Comparison of ENCODE assay signal across 8 cellular contexts in the genomic region with DNA sequence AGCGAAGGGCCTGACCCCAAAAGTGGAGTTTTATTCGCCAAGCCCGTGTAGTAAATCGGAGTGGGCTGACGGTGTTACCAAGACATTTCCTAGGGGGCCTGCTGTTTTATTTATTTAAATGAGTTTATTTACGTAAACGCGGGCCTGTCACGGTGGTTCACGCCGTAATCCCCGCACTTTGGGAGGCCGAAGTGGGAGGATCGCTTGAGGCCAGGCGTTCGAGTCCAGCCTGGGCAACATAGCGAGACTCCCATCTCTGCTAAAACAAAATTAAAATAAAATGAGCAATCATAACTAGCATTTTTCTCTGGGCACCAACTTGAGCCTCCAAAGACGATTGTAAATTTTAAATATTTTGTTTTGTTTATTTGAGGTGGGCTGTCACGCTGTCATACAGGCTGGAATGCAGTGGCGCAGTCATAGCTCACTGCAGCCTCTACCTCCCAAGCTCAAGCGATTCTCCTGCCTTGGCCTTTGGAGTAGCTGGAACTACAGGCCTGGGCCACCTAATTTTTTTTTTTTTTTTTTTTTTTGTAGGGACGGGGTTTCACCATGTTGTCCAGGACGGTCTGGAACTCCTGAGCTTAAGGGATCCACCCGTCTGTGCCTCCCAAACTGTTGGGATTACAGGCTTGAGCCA. TPM values are rescaled to one million over a fixed set of nuclear protein-coding genes. Genes with fewer than 3 reads are reported as not detected.
DNase-seq lines count a peak whose midpoint lies in the region; ATAC-seq and TF ChIP-seq lines count a peak whose summit lies in the region.

No MANE protein-coding gene starts in this region.

- peak in 1 of 7 experiments; percentile 21 for DNase-seq in CD8-positive, alpha-beta T cell
- DNase-seq in effector memory CD8-positive, alpha-beta T cell = no peak
- DNase-seq in neural crest cell (ENCODE audit: low read depth, low spot score) (no peak), NCI-H2029 (lab: John Stamatoyannopoulos, UW) (no peak)

- H3K79me2 ChIP-seq in OCI-LY3 (ENCODE audit: low read length) = peaks cover 68% of the 10 kb centered on the region

- CTCF ChIA-PET in CD8-positive, alpha-beta T cell (lab: Charles Lee) = interaction anchor here (1.1 kb wide), 1 partner anchor 65 kb away, joined by 3 read pairs; no protein-coding TSS in a partner anchor

- intact Hi-C loops in CD8-positive, alpha-beta T cell (cut with DNase I, micrococcal nuclease) = loop anchor here (2.0 to 10.0 kb wide), 5 partner anchors 21 to 875 kb away; partner anchors contain the start of genes PPP1R35 (in 1 of the 2), ZKSCAN1 (in 1 of the 2) and ZNF789 (in 1 of the 2)

- H2AFZ ChIP-seq in OCI-LY3 (ENCODE audit: low read depth, low read length) = peak overlapping the region; percentile 26; the same call in 1 of the 2 replicates

- ATAC-seq in CD8-positive, alpha-beta T cell = no peak
- no peak for ATAC-seq in effector memory CD8-positive, alpha-beta T cell (replicated peaks)
- ATAC-seq in GM21447 (IDR thresholded peaks at IDR 0.05; ENCODE audit: unreplicated experiment) (no peak), GM21576 (IDR thresholded peaks at IDR 0.05; ENCODE audit: unreplicated experiment) (no peak), GM19035 (IDR thresholded peaks at IDR 0.05; ENCODE audit: unreplicated experiment) (no peak)

- peaks cover 64% of the 10 kb centered on the region for H3K4me1 Mint-ChIP-seq in CD8-positive, alpha-beta T cell (ENCODE audit: low read depth)
- peaks cover 43 to 51% of the 10 kb centered on the region in 2 donors for H3K4me1 Mint-ChIP-seq in effector memory CD8-positive, alpha-beta T cell (ENCODE audit: low read depth in 2 of 2)
- H3K4me1 Mint-ChIP-seq in neural crest cell = peaks cover 25% of the 10 kb centered on the region

- no peaks in the 10 kb centered on the region for H3K9me3 ChIP-seq in CD8-positive, alpha-beta T cell (ENCODE audit: low read length)
- H3K9me3 ChIP-seq in OCI-LY3 (ENCODE audit: insufficient read depth, low read length) = no peaks in the 10 kb centered on the region

- H3K27me3 ChIP-seq in CD8-positive, alpha-beta T cell (ENCODE audit: insufficient read depth, low read length) = no peaks in the 10 kb centered on the region
- H3K27me3 ChIP-seq in OCI-LY3 (ENCODE audit: low read depth, low read length) = no peaks in the 10 kb centered on the region

- no peak for TF ChIP-seq CTCF in CD8-positive, alpha-beta T cell (IDR thresholded peaks at IDR 0.05)
- TF ChIP-seq CTCF in OCI-LY3 (IDR thresholded peaks at IDR 0.05; ENCODE audit: low read depth, low read length) (no peak), neural crest cell (conservative IDR thresholded peaks at IDR 0.05) (no peak)

- H3K4me1 ChIP-seq in CD8-positive, alpha-beta T cell (ENCODE audit: insufficient read depth, low read length) = peaks cover 40% of the 10 kb centered on the region
- peaks cover 18% of the 10 kb centered on the region for H3K4me1 ChIP-seq in OCI-LY3 (ENCODE audit: low read length)

- POLR2A ChIA-PET in CD8-positive, alpha-beta T cell (lab: Charles Lee) = interaction anchor here (0.7 to 3.8 kb wide), 16 partner anchors 8 to 869 kb away, joined by 3 to 38 read pairs (median 6); partner anchors contain the start of genes TRIM4, ZCWPW1, ZKSCAN5 and ZNF394

- H4K20me1 ChIP-seq in OCI-LY3 (ENCODE audit: insufficient read depth, low read length) = no peaks in the 10 kb centered on the region

- peak overlapping the region; percentile 98 for H3K9ac ChIP-seq in OCI-LY3 (ENCODE audit: low read length)

- no peaks in the 10 kb centered on the region for H3K9me3 Mint-ChIP-seq in CD8-positive, alpha-beta T cell
- H3K9me3 Mint-ChIP-seq in effector memory CD8-positive, alpha-beta T cell = no peaks in the 10 kb centered on the region
- no peaks in the 10 kb centered on the region for H3K9me3 Mint-ChIP-seq in neural crest cell

- peak overlapping the region; percentile 72 for H3K4me3 ChIP-seq in CD8-positive, alpha-beta T cell (ENCODE audit: low read depth, low read length)
- peak overlapping the region; percentile 96 for H3K4me3 ChIP-seq in OCI-LY3 (ENCODE audit: low read length)

- H3K27me3 Mint-ChIP-seq in CD8-positive, alpha-beta T cell (ENCODE audit: low read depth) = no peaks in the 10 kb centered on the region
- no peaks in the 10 kb centered on the region for H3K27me3 Mint-ChIP-seq in effector memory CD8-positive, alpha-beta T cell
- H3K27me3 Mint-ChIP-seq in neural crest cell (ENCODE audit: low read depth) = no peaks in the 10 kb centered on the region

- peak overlapping the region; percentile 98 for H3K27ac Mint-ChIP-seq in CD8-positive, alpha-beta T cell
- H3K27ac Mint-ChIP-seq in effector memory CD8-positive, alpha-beta T cell = peak overlapping the region; percentile 96 to 98
- peak overlapping the region; percentile 99 for H3K27ac Mint-ChIP-seq in neural crest cell (ENCODE audit: unreplicated experiment)

- H3K4me3 Mint-ChIP-seq in CD8-positive, alpha-beta T cell = peak overlapping the region; percentile 98
- H3K4me3 Mint-ChIP-seq in effector memory CD8-positive, alpha-beta T cell = peak overlapping the region; percentile 92 to 93
- peak overlapping the region; percentile 96 for H3K4me3 Mint-ChIP-seq in neural crest cell

- H3K36me3 Mint-ChIP-seq in CD8-positive, alpha-beta T cell = peaks cover 71% of the 10 kb centered on the region
- peaks cover 62% of the 10 kb centered on the region for H3K36me3 Mint-ChIP-seq in effector memory CD8-positive, alpha-beta T cell (ENCODE audit: insufficient read depth)
- H3K36me3 Mint-ChIP-seq in neural crest cell (ENCODE audit: low read depth) = peaks cover 28% of the 10 kb centered on the region

- H3K4me2 ChIP-seq in OCI-LY3 (ENCODE audit: low read length) = peak overlapping the region; percentile 70

- H3K36me3 ChIP-seq in CD8-positive, alpha-beta T cell (ENCODE audit: insufficient read depth, low read length) = peaks cover 38% of the 10 kb centered on the region
- peaks cover 55% of the 10 kb centered on the region for H3K36me3 ChIP-seq in OCI-LY3 (replicated peaks; ENCODE audit: low read depth, low read length)

- H3K27ac ChIP-seq in CD8-positive, alpha-beta T cell (ENCODE audit: low read depth, low read length) = peak overlapping the region; percentile 98
- H3K27ac ChIP-seq in OCI-LY3 (ENCODE audit: low read length) = peak overlapping the region; percentile 78

RNA-seq across cellular contexts. Expression of gene ZNF655, which starts 1.0 kb away (rescaled TPM):
- total RNA-seq in CD8-positive, alpha-beta T cell = 100 to 1,000 TPM; 177 to 186 TPM
- total RNA-seq in neural crest cell = 56.0 and 57.0 TPM in 2 replicates

RNA-seq across cellular contexts. Expression of gene FAM200A, which starts 7.5 kb away (rescaled TPM):
- 1 to 10 TPM; 2.7 to 3.3 TPM for total RNA-seq in CD8-positive, alpha-beta T cell
- total RNA-seq in neural crest cell = 10.6 and 10.9 TPM in 2 replicates

RNA-seq across cellular contexts. Expression of gene TMEM225B, which starts 38.7 kb away (rescaled TPM):
- 1 to 10 TPM in 1 of 2 experiments, under 1 TPM in 1; 0.94 to 2.1 TPM for total RNA-seq in CD8-positive, alpha-beta T cell
- total RNA-seq in neural crest cell = 0.91 and 1.8 TPM in 2 replicates

RNA-seq across cellular contexts. Expression of gene ZKSCAN5, which starts 54.9 kb away (rescaled TPM):
- 1 to 10 TPM; 6.0 to 6.2 TPM for total RNA-seq in CD8-positive, alpha-beta T cell
- total RNA-seq in neural crest cell = 21.5 and 21.7 TPM in 2 replicates

RNA-seq across cellular contexts. Expression of gene ZSCAN25, which starts 57.4 kb away (rescaled TPM):
- 10 to 100 TPM; 54.1 to 54.7 TPM for total RNA-seq in CD8-positive, alpha-beta T cell
- total RNA-seq in neural crest cell = 23.4 and 26.4 TPM in 2 replicates
